In the genomic region with DNA sequence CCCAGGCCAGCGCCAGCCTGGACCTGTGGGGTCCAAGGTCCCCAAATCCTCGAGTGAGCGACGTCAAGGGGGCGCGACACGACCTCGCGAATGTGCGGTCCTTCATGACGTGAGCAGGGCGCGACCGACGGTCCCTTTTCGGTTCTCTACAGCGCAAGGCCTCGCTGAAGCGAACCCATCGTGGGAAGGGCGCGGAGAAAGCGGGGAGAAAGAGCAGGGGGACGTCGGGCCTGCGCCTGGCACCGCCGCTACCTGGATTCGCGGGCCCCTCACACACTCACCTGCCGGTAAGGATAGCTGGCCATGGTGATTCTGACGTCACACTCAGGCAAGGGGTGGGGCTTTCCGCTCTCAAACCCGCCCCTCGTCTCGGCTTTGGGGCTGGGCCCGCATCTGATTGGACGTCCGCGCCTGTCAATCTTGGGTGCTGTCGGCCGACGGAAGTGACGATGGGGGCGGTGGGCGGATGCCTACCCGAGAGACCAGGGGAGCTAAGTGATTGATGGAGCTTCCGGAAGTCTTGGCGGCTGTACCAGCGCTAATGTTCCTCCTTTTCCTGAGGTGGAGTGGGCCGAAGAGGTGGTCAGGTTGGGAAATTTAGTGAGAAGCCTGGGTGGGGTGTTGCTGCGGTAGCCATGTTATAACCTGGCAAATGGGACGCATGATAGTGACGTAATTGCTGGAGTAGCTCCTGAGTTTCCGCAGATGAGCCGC, we compare ENCODE assay signal across 8 cellular contexts. TPM values are rescaled to one million over a fixed set of nuclear protein-coding genes. Genes with fewer than 3 reads are reported as not detected.
DNase-seq lines count a peak whose midpoint lies in the region; ATAC-seq, FAIRE-seq and TF ChIP-seq lines count a peak whose summit lies in the region.

A gene with protein sequence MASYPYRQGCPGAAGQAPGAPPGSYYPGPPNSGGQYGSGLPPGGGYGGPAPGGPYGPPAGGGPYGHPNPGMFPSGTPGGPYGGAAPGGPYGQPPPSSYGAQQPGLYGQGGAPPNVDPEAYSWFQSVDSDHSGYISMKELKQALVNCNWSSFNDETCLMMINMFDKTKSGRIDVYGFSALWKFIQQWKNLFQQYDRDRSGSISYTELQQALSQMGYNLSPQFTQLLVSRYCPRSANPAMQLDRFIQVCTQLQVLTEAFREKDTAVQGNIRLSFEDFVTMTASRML (minus strand): TSS at position 317 of the 714 bp plus-strand sequence. CDS start 12 bp downstream, at position 305.

- peak within 1 kb of the TSS; percentile 56 to 98 for H3K9ac ChIP-seq in kidney (ENCODE audit: low read length in 2 of 2)

- H3K27me3 Mint-ChIP-seq in activated CD4-positive, alpha-beta T cell treated with anti-CD3 and anti-CD28 coated beads for 36 hours = no peaks in the 10 kb centered on the region

- POLR2A ChIA-PET in activated CD4-positive, alpha-beta T cell treated with anti-CD3 and anti-CD28 coated beads for 36 hours (lab: Charles Lee) = interaction anchor here (0.6 to 2.0 kb wide), 11 partner anchors 17 to 978 kb away, joined by 3 to 10 read pairs (median 4); a partner anchor contains a TSS

- CTCF ChIA-PET in activated CD4-positive, alpha-beta T cell treated with anti-CD3 and anti-CD28 coated beads for 36 hours (lab: Charles Lee) = interaction anchor here (0.6 to 3.5 kb wide), 14 partner anchors 8 to 462 kb away, joined by 3 to 20 read pairs (median 3); no protein-coding TSS in a partner anchor

- DNase-seq in AML-193 (lab: John Stamatoyannopoulos, UW) = peak; percentile 96
- DNase-seq in NCI-H524 (lab: John Stamatoyannopoulos, UW) = peak; percentile 96 to 97
- peak; percentile 100 for DNase-seq in activated CD4-positive, alpha-beta T cell treated with anti-CD3 and anti-CD28 coated beads for 36 hours
- peak; percentile 99 for DNase-seq in choroid plexus epithelial cell (ENCODE audit: low read depth)
- peak; percentile 100 for DNase-seq in kidney
- peak; percentile 100 for DNase-seq in stimulated activated CD4-positive, alpha-beta T cell treated with anti-CD3 and anti-CD28 coated beads, Interleukin-15, amount 100 ng/mL, for 24 hours

- intact Hi-C loops in activated CD4-positive, alpha-beta T cell treated with anti-CD3 and anti-CD28 coated beads for 36 hours (cut with DNase I, micrococcal nuclease) = loop anchor here in 1 of 2 experiments (1.0 to 10.0 kb wide), 10 partner anchors 144 to 1170 kb away; a partner anchor contains a TSS
- intact Hi-C loops in kidney (cut with DNase I) = no loop called here

- TF ChIP-seq CTCF in choroid plexus epithelial cell (conservative IDR thresholded peaks at IDR 0.05; ENCODE audit: low read depth, low read length) (no peak), kidney (IDR thresholded peaks at IDR 0.05; ENCODE audit: borderline replicate concordance, extremely low read depth, insufficient read depth) (peak; percentile 5)

- ATAC-seq in HG03439 (IDR thresholded peaks at IDR 0.05; ENCODE audit: unreplicated experiment) = peak; percentile 95
- ATAC-seq in activated CD4-positive, alpha-beta T cell treated with anti-CD3 and anti-CD28 coated beads for 36 hours = peak; percentile 91

- H3K4me1 Mint-ChIP-seq in activated CD4-positive, alpha-beta T cell treated with anti-CD3 and anti-CD28 coated beads for 36 hours = peaks cover 23% of the 10 kb centered on the region

- peaks cover 2% of the 10 kb centered on the region for H3K36me3 Mint-ChIP-seq in activated CD4-positive, alpha-beta T cell treated with anti-CD3 and anti-CD28 coated beads for 36 hours (ENCODE audit: low read depth)

- TF ChIP-seq POLR2A in GM19193 (IDR thresholded peaks at IDR 0.05; ENCODE audit: extremely low read depth, insufficient read depth, insufficient read length) = peak; percentile 71

- H3K36me3 ChIP-seq in kidney (ENCODE audit: control insufficient read depth in 1 of 2, insufficient read depth in 2 of 2, low read length in 2 of 2) = peaks cover 0 to 2% of the 10 kb centered on the region in 2 donors

- H3K4me3 Mint-ChIP-seq in activated CD4-positive, alpha-beta T cell treated with anti-CD3 and anti-CD28 coated beads for 36 hours = peak within 1 kb of the TSS; percentile 95

- H3K9me3 ChIP-seq in kidney (ENCODE audit: control insufficient read depth in 1 of 2, low read length in 2 of 2) = no peaks in the 10 kb centered on the region

- peak; percentile 35 for FAIRE-seq in kidney (lab: Jason Lieb, UNC)

- H3K27ac Mint-ChIP-seq in activated CD4-positive, alpha-beta T cell treated with anti-CD3 and anti-CD28 coated beads for 36 hours = peak within 1 kb of the TSS; percentile 100

- H3K4me3 ChIP-seq in choroid plexus epithelial cell (ENCODE audit: low read depth, low read length) = peak within 1 kb of the TSS; percentile 78
- H3K4me3 ChIP-seq in kidney (ENCODE audit: low read length in 2 of 2) = peak within 1 kb of the TSS; percentile 75 to 92

- peaks cover 9 to 15% of the 10 kb centered on the region in 2 donors for H3K4me1 ChIP-seq in kidney (ENCODE audit: control insufficient read depth in 1 of 2, insufficient read depth in 1 of 2, low read depth in 1 of 2, low read length in 2 of 2)

- H3K27ac ChIP-seq in kidney (ENCODE audit: low read depth in 2 of 2, low read length in 2 of 2) = peak within 1 kb of the TSS; percentile 93 to 99

- H3K9me3 Mint-ChIP-seq in activated CD4-positive, alpha-beta T cell treated with anti-CD3 and anti-CD28 coated beads for 36 hours (ENCODE audit: low read depth) = no peaks in the 10 kb centered on the region

RNA-seq across cellular contexts. Expression of the gene that starts here (rescaled TPM):
- 10 to 100 TPM; 48.8 to 59.3 TPM for total RNA-seq in activated CD4-positive, alpha-beta T cell treated with anti-CD3 and anti-CD28 coated beads for 36 hours
- 69.0 TPM for total RNA-seq in kidney
- polyA plus RNA-seq in kidney (ENCODE audit: insufficient read depth, low read depth, low replicate concordance) = 120 TPM

Comparison
In these comparisons a context has a peak if more than half of its experiments do, and no peak if none do; other contexts are left out.
1. Peak in every context shown above with its lines: DNase-seq, ATAC-seq, H3K4me3 ChIP-seq and H3K27ac ChIP-seq.